In the genomic region with DNA sequence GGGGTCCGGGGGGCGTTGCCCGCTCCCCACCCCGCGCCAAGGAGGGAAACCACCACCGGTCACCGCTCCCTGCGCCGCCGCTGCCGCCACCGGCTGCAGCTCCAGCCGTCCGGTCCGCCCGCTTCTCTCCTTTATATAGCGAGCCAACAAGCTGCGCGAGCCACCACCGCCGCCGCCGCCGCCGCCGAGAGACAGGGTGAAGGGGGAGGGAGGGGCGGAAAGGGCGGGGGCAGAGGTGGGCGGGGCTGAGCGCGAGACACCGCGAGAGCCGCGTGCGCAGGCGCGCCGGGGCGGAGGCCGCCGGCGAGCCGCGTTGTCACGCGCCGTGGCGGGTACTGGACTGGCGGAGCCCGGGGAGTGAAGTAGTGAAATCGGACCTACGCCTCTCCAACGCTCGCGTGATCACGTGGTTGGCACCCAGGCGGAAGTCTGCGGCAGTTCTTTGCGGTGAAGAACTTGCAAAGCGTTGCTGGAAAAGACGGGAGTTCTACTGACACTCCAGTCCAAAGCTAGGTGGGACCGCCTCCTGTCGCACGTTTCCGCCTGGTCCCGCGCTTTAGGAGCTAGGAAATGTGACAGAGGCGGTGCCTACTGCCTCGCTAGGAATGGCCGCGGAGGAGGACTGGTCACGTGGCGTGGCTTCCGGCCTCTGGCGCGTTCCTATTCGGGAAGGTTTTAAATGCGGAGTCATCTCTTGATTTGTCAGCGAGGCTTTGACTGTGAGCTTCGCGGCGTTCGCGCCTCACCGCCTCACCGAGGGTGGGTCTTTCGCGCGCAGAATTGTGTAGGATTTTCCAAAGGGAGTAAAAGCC, we compare ENCODE assay signal across 8 cellular contexts. TPM values are rescaled to one million over a fixed set of nuclear protein-coding genes. Genes with fewer than 3 reads are reported as not detected.
DNase-seq lines count a peak whose midpoint lies in the region; ATAC-seq, FAIRE-seq and TF ChIP-seq lines count a peak whose summit lies in the region.

A gene (minus strand): TSS at position 193 of the 812 bp plus-strand sequence. CDS start 441 bp downstream, outside the sequence.

- H3K4me1 ChIP-seq in pancreas: peaks cover 19 to 37% (median 34%) of the 10 kb centered on the region in 3 donors
- peaks cover 0 to 37% (median 13%) of the 10 kb centered on the region in 4 donors for H3K4me1 ChIP-seq in tibial artery

- H3K36me3 ChIP-seq in pancreas (peaks cover 0 to 2% (median 0%) of the 10 kb centered on the region in 3 donors), tibial artery (peaks cover 0 to 3% (median 3%) of the 10 kb centered on the region in 3 donors)

- H3K9me3 ChIP-seq in pancreas (no peaks in the 10 kb centered on the region), tibial artery (no peaks in the 10 kb centered on the region)

- H3K27me3 Mint-ChIP-seq in activated naive CD8-positive, alpha-beta T cell treated with anti-CD3 and anti-CD28 coated beads, Interleukin-2, amount 50 U/mL, for 24 hours: no peaks in the 10 kb centered on the region

- no peak for TF ChIP-seq CTCF in GM12865 (IDR thresholded peaks at IDR 0.05; ENCODE audit: insufficient read depth, low read depth, low read length, missing control alignments)
- TF ChIP-seq CTCF in pancreas (IDR thresholded peaks at IDR 0.05): no peak
- peak in 1 of 2 experiments; percentile 19 for TF ChIP-seq CTCF in tibial artery (IDR thresholded peaks at IDR 0.05)

- peak within 1 kb of the TSS; percentile 98 to 100 (median 100) for H3K27ac ChIP-seq in pancreas
- H3K27ac ChIP-seq in tibial artery: peak within 1 kb of the TSS; percentile 92 to 99

- intact Hi-C loops in Right ventricle myocardium superior (cut with DNase I): no loop called here
- intact Hi-C loops in pancreas (cut with DNase I): no loop called here
- intact Hi-C loops in tibial artery (cut with DNase I; ENCODE audit: low total_unique reads): loop anchor here (5.0 kb wide), 1 partner anchor 49 kb away; no protein-coding TSS in a partner anchor

- peak; percentile 97 for DNase-seq in GM12865 (ENCODE audit: low read depth)
- DNase-seq in NCI-H1417 treated with DMSO at 0.1 percent for 48 hours (lab: John Stamatoyannopoulos, UW): peak; percentile 95
- DNase-seq in SW480 (ENCODE audit: low spot score): peak; percentile 98
- DNase-seq in activated naive CD8-positive, alpha-beta T cell treated with anti-CD3 and anti-CD28 coated beads, Interleukin-2, amount 50 U/mL, for 24 hours: peak; percentile 93
- peak; percentile 97 for DNase-seq in Right ventricle myocardium superior
- DNase-seq in pancreas: peak; percentile 96 to 98 (median 96)
- peak; percentile 94 to 97 for DNase-seq in tibial artery

- ATAC-seq in HG02763 (IDR thresholded peaks at IDR 0.05; ENCODE audit: unreplicated experiment) (peak; percentile 77), Right ventricle myocardium superior (ENCODE audit: poor library complexity) (peak; percentile 95), pancreas (peak; percentile 80 to 90 (median 88))
- ATAC-seq in activated naive CD8-positive, alpha-beta T cell treated with anti-CD3 and anti-CD28 coated beads, Interleukin-2, amount 50 U/mL, for 24 hours: peak; percentile 76

- no peak for FAIRE-seq in pancreas (lab: Jason Lieb, UNC)

- H3K9me3 Mint-ChIP-seq in activated naive CD8-positive, alpha-beta T cell treated with anti-CD3 and anti-CD28 coated beads, Interleukin-2, amount 50 U/mL, for 24 hours: no peaks in the 10 kb centered on the region

- H3K4me3 ChIP-seq in GM12865 (ENCODE audit: low read depth, low read length) (peak within 1 kb of the TSS; percentile 89), pancreas (peak within 1 kb of the TSS; percentile 53 to 79 (median 68)), tibial artery (peak within 1 kb of the TSS; percentile 84 to 95)

- H3K4me1 Mint-ChIP-seq in activated naive CD8-positive, alpha-beta T cell treated with anti-CD3 and anti-CD28 coated beads, Interleukin-2, amount 50 U/mL, for 24 hours: peaks cover 47% of the 10 kb centered on the region

- WGBS in pancreas, 2 donors: 0% methylated on average over 82 to 90 of the region's 90 CpGs

- peak within 1 kb of the TSS; percentile 99 for H3K4me3 Mint-ChIP-seq in activated naive CD8-positive, alpha-beta T cell treated with anti-CD3 and anti-CD28 coated beads, Interleukin-2, amount 50 U/mL, for 24 hours

- H3K27me3 ChIP-seq in pancreas: no peaks in the 10 kb centered on the region
- no peaks in the 10 kb centered on the region for H3K27me3 ChIP-seq in tibial artery

- peaks cover 13% of the 10 kb centered on the region for H3K36me3 Mint-ChIP-seq in activated naive CD8-positive, alpha-beta T cell treated with anti-CD3 and anti-CD28 coated beads, Interleukin-2, amount 50 U/mL, for 24 hours (ENCODE audit: low read depth)

- H3K27ac Mint-ChIP-seq in activated naive CD8-positive, alpha-beta T cell treated with anti-CD3 and anti-CD28 coated beads, Interleukin-2, amount 50 U/mL, for 24 hours: peak within 1 kb of the TSS; percentile 99

RNA-seq across cellular contexts. Expression of the gene that starts here (rescaled TPM):
- total RNA-seq in Right ventricle myocardium superior (17.1 TPM), pancreas (10 to 100 TPM in 4 of 6 donors, 1 to 10 TPM in 2; 9.2 to 14.6 (median 11.5) TPM)
- polyA plus RNA-seq in pancreas: 1 to 10 TPM; 2.4 to 5.3 TPM

Comparison
In these comparisons a context has a peak if more than half of its experiments do, and no peak if none do; other contexts are left out.
1. Peak in every context shown above with its lines: DNase-seq, ATAC-seq, H3K4me3 ChIP-seq and H3K27ac ChIP-seq.